1 cellular context compared by ENCODE assay signal in genomic region chr13:24512208-24513068, GRCh38.
TF ChIP-seq lines count a peak whose summit lies in the region.

Gene PARP4 (minus strand): TSS chr13:24512778. CDS start chr13:24503776, 9,002 bp downstream.

TF ChIP-seq in HepG2, 621 proteins besides CTCF, POLR2A, EP300 and RAD21 (continued from another document and continues in another):
- TF ChIP-seq ZNF609 (CRISPR knock-in tag; IDR thresholded peaks at IDR 0.05; ENCODE audit: borderline replicate concordance): no peak; the same call in 1 of the 2 replicates
- TF ChIP-seq ZNF737 (CRISPR knock-in tag; IDR thresholded peaks at IDR 0.05; ENCODE audit: borderline replicate concordance): peak; percentile 67; the same call in 1 of the 2 replicates
- no peak for TF ChIP-seq STAG1 (CRISPR knock-in tag; IDR thresholded peaks at IDR 0.05)
- peak; percentile 62 for TF ChIP-seq RXRA (CRISPR knock-in tag; IDR thresholded peaks at IDR 0.05)
- TF ChIP-seq ZNF337 (CRISPR knock-in tag; IDR thresholded peaks at IDR 0.05; ENCODE audit: borderline replicate concordance, low read depth): 0 out of 2 replicates have a peak, but pooled peaks have one; percentile 13
- 0 out of 2 replicates have a peak, but pooled peaks have one; percentile 49 for TF ChIP-seq ZNF367 (CRISPR knock-in tag; IDR thresholded peaks at IDR 0.05; ENCODE audit: borderline replicate concordance)
- no peak for TF ChIP-seq SMYD3 (CRISPR knock-in tag; IDR thresholded peaks at IDR 0.05)
- no peak for TF ChIP-seq KDM1A (CRISPR knock-in tag; IDR thresholded peaks at IDR 0.05)
- peak; percentile 71; the same call in 1 of the 2 replicates for TF ChIP-seq TFDP2 (CRISPR knock-in tag; IDR thresholded peaks at IDR 0.05)
- TF ChIP-seq ZNF430 (CRISPR knock-in tag; IDR thresholded peaks at IDR 0.05): peak; percentile 97
- TF ChIP-seq ZSCAN31 (CRISPR knock-in tag; IDR thresholded peaks at IDR 0.05; ENCODE audit: low read depth): peak; percentile 82; the same call in 1 of the 2 replicates
- TF ChIP-seq MNT (IDR thresholded peaks at IDR 0.05): peak; percentile 15; the same call in 1 of the 2 replicates
- TF ChIP-seq NFE2L2 (IDR thresholded peaks at IDR 0.05; ENCODE audit: low read length): no peak
- no peak for TF ChIP-seq ZNF34 (CRISPR knock-in tag; IDR thresholded peaks at IDR 0.05; ENCODE audit: borderline replicate concordance)
- no peak for TF ChIP-seq FOXA3 (CRISPR knock-in tag; IDR thresholded peaks at IDR 0.05)
- TF ChIP-seq HNRNPL (IDR thresholded peaks at IDR 0.05; ENCODE audit: low read depth, low read length): peak; percentile 71; the same call in 1 of the 2 replicates
- TF ChIP-seq ZHX1 (CRISPR knock-in tag; IDR thresholded peaks at IDR 0.05; ENCODE audit: low read depth): no peak
- TF ChIP-seq NFKB2 (CRISPR knock-in tag; IDR thresholded peaks at IDR 0.05; ENCODE audit: borderline replicate concordance): peak; percentile 86; the same call in 1 of the 2 replicates
- 0 out of 2 replicates have a peak, but pooled peaks have one; percentile 38 for TF ChIP-seq HOXA5 (CRISPR knock-in tag; IDR thresholded peaks at IDR 0.05)
- no peak for TF ChIP-seq FOXP1 (IDR thresholded peaks at IDR 0.05)
- peak; percentile 35 for TF ChIP-seq FOXP1 (CRISPR knock-in tag; IDR thresholded peaks at IDR 0.05)
- no peak for TF ChIP-seq WIZ (CRISPR knock-in tag; IDR thresholded peaks at IDR 0.05)
- no peak for TF ChIP-seq ZNF674 (CRISPR knock-in tag; IDR thresholded peaks at IDR 0.05; ENCODE audit: low read depth)
- TF ChIP-seq HOXD1 (CRISPR knock-in tag; IDR thresholded peaks at IDR 0.05): peak; percentile 26; the same call in 1 of the 2 replicates
- TF ChIP-seq REPIN1 (CRISPR knock-in tag; IDR thresholded peaks at IDR 0.05; ENCODE audit: borderline replicate concordance, low read depth): no peak; the same call in 1 of the 2 replicates
- TF ChIP-seq ZNF850 (CRISPR knock-in tag; conservative IDR thresholded peaks at IDR 0.05): no peak
- peak; percentile 92 for TF ChIP-seq ZFP91 (CRISPR knock-in tag; IDR thresholded peaks at IDR 0.05; ENCODE audit: borderline replicate concordance)
- peak; percentile 48 for TF ChIP-seq ZKSCAN8 (CRISPR knock-in tag; IDR thresholded peaks at IDR 0.05; ENCODE audit: borderline replicate concordance)
- TF ChIP-seq ZNF7 (CRISPR knock-in tag; IDR thresholded peaks at IDR 0.05): no peak
- TF ChIP-seq SP4 (CRISPR knock-in tag; IDR thresholded peaks at IDR 0.05): peak; percentile 50; the same call in 1 of the 2 replicates
- TF ChIP-seq ZNF563 (CRISPR knock-in tag; IDR thresholded peaks at IDR 0.05): peak; percentile 83
- peak; percentile 47 for TF ChIP-seq ZNF431 (CRISPR knock-in tag; IDR thresholded peaks at IDR 0.05; ENCODE audit: borderline replicate concordance, low read depth)
- no peak for TF ChIP-seq ZFP36 (IDR thresholded peaks at IDR 0.05; ENCODE audit: borderline replicate concordance, low read depth, low read length, partially characterized antibody)
- TF ChIP-seq GATAD1 (CRISPR knock-in tag; IDR thresholded peaks at IDR 0.05): peak; percentile 72
- peak; percentile 91 for TF ChIP-seq ZNF547 (CRISPR knock-in tag; IDR thresholded peaks at IDR 0.05)
- no peak for TF ChIP-seq ZNF569 (CRISPR knock-in tag; IDR thresholded peaks at IDR 0.05; ENCODE audit: borderline replicate concordance)
- TF ChIP-seq ZNF136 (CRISPR knock-in tag; IDR thresholded peaks at IDR 0.05; ENCODE audit: low read depth): no peak
- no peak for TF ChIP-seq PREB (CRISPR knock-in tag; IDR thresholded peaks at IDR 0.05)
- TF ChIP-seq HDAC6 (IDR thresholded peaks at IDR 0.05; ENCODE audit: low read depth, low read length): no peak
- no peak for TF ChIP-seq NR2F2 (IDR thresholded peaks at IDR 0.05; ENCODE audit: borderline replicate concordance, low read depth)
- TF ChIP-seq MBNL3 (CRISPR knock-in tag; conservative IDR thresholded peaks at IDR 0.05): no peak
- peak; percentile 82 for TF ChIP-seq PATZ1 (CRISPR knock-in tag; IDR thresholded peaks at IDR 0.05)
- TF ChIP-seq MAZ (IDR thresholded peaks at IDR 0.05; ENCODE audit: borderline replicate concordance, low read depth, low read length): peak; percentile 92
- peak; percentile 80 for TF ChIP-seq MAZ (CRISPR knock-in tag; IDR thresholded peaks at IDR 0.05; ENCODE audit: low read depth)
- TF ChIP-seq ZNF776 (CRISPR knock-in tag; IDR thresholded peaks at IDR 0.05): peak; percentile 52; the same call in 1 of the 2 replicates
- peak; percentile 91 for TF ChIP-seq ZNF709 (CRISPR knock-in tag; IDR thresholded peaks at IDR 0.05)
